In genomic region chr10:107718868-107719267, GRCh38 we compare ENCODE assay signal across 25 cellular contexts.
"Had no signal": no experiment of that assay in that cellular context is flagged by ENCODE, and none has a peak within 500 bp of the region (broad histone marks: within the 10 kb centered on the region; RNA-seq: fewer than 3 reads in every experiment).

No MANE protein-coding gene starts in this region.

- H3K9me3 ChIP-seq: colonic mucosa had no signal

- H3K4me1 Mint-ChIP-seq: activated naive CD8-positive, alpha-beta T cell treated with anti-CD3 and anti-CD28 coated beads, Interleukin-2, amount 50 U/mL, for 24 hours had no signal

- H3K4me3 ChIP-seq: colonic mucosa, SK-N-MC had no signal

- H3K27ac Mint-ChIP-seq: activated CD8-positive, alpha-beta T cell treated with anti-CD3 and anti-CD28 coated beads for 36 hours; activated naive CD4-positive, alpha-beta T cell treated with anti-CD3 and anti-CD28 coated beads, Interleukin-2, amount 50 U/mL, for 72 hours; activated naive CD8-positive, alpha-beta T cell treated with anti-CD3 and anti-CD28 coated beads, Interleukin-2, amount 50 U/mL, for 24 hours; T-helper 2 cell treated with Interferon-gamma antibody and Interleukin-4, amounts not matched to agents 5 μg/mL and 100 μg/mL, for 36 hours had no signal

- H3K36me3 Mint-ChIP-seq: activated naive CD4-positive, alpha-beta T cell treated with anti-CD3 and anti-CD28 coated beads, Interleukin-2, amount 50 U/mL, for 72 hours had no signal

- H3K4me3 Mint-ChIP-seq: activated CD8-positive, alpha-beta T cell treated with anti-CD3 and anti-CD28 coated beads for 36 hours; activated naive CD8-positive, alpha-beta T cell treated with anti-CD3 and anti-CD28 coated beads, Interleukin-2, amount 50 U/mL, for 24 hours; T-helper 2 cell treated with Interferon-gamma antibody and Interleukin-4, amounts not matched to agents 5 μg/mL and 100 μg/mL, for 36 hours had no signal

- H3K27me3 ChIP-seq: brain microvascular endothelial cell, colonic mucosa had no signal

- H3K27ac ChIP-seq: brain microvascular endothelial cell, colonic mucosa, SK-N-MC had no signal

- H3K4me1 ChIP-seq: colonic mucosa had no signal

- DNase-seq: activated CD4-positive, alpha-beta T cell treated with anti-CD3 and anti-CD28 coated beads for 4 hours; activated CD8-positive, alpha-beta memory T cell treated with anti-CD3 and anti-CD28 coated beads, Interleukin-2, amount 50 U/mL, for 48 hours; activated CD8-positive, alpha-beta T cell treated with anti-CD3 and anti-CD28 coated beads for 36 hours; activated effector memory CD4-positive, alpha-beta T cell treated with Interleukin-2 at 50 U/mL for 16 hours; activated naive CD4-positive, alpha-beta T cell treated with Interleukin-2 at 50 U/mL for 16 hours; activated naive CD8-positive, alpha-beta T cell treated with anti-CD3 and anti-CD28 coated beads, Interleukin-2, amount 50 U/mL, for 24 hours; activated T-cell treated with anti-CD3 and anti-CD28 coated beads, Interleukin-2, amount 50 U/mL, for 1 hour; amygdala; brain microvascular endothelial cell; caudate nucleus; colonic mucosa; Kasumi-1; KBM-7; NCI-H1105; NCI-H1436; NCI-H187; NCI-H2081; NCI-H446; NCI-H524; PC-3; SIG-M5; SW 1271 had no signal

- H3K36me3 ChIP-seq: brain microvascular endothelial cell, colonic mucosa had no signal

- H3K27me3 Mint-ChIP-seq: activated CD8-positive, alpha-beta T cell treated with anti-CD3 and anti-CD28 coated beads for 36 hours; activated naive CD8-positive, alpha-beta T cell treated with anti-CD3 and anti-CD28 coated beads, Interleukin-2, amount 50 U/mL, for 24 hours had no signal
